10 cellular contexts compared by ENCODE assay signal in the genomic region with DNA sequence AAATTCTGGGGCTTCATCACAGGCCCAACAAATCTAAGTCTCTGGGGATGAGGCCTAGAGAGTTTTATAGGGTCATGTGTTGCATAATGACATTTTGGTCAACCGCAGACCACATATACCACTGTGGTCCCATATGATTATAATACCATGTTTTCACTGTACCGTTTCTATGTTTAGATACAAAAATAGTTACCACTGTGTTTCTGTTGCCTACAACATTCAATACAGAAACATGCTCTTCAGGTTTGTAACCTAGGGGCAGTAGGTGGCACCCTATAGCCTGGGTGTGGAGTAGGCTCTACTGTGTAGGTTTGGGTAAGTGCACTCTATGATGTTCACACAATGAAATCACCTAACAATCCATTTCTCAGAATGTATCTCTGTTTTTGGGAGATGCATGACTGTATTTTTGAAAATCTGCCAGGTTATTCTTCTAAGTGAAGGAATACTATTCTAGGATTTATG.
DNase-seq lines count a peak whose midpoint lies in the region; ATAC-seq and TF ChIP-seq lines count a peak whose summit lies in the region.
"Had no signal": no experiment of that assay in that cellular context is flagged by ENCODE, and none has a peak within 500 bp of the region (broad histone marks: within the 10 kb centered on the region; RNA-seq: fewer than 3 reads in every experiment).

No MANE protein-coding gene starts in this region.

- WGBS in H9 (ENCODE audit: extremely low coverage, insufficient read length, low lambda C conversion rate), result no CpG with 5 or more reads among the region's 2 CpGs

- no peak overlapping the region for H2BK15ac ChIP-seq in H9 (ENCODE audit: low read depth, low read length)

- no peaks in the 10 kb centered on the region for H3K23me2 ChIP-seq in H9 (ENCODE audit: insufficient read length, low read depth, low read length, poor library complexity, severe bottlenecking)

- no peak overlapping the region for H4K5ac ChIP-seq in H9 (ENCODE audit: insufficient read length, low read depth, low read length)

- peaks cover 0 to 5% (median 0%) of the 10 kb centered on the region in 5 donors for H3K9me3 Mint-ChIP-seq in CD8-positive, alpha-beta memory T cell
- H3K9me3 Mint-ChIP-seq in H9, result no peaks in the 10 kb centered on the region; a peak in 1 of 5 replicates
- H3K9me3 Mint-ChIP-seq: nephron had no signal

- TF ChIP-seq CTCF in H9 (conservative IDR thresholded peaks at IDR 0.05), result peak; percentile 52; the same call in 2 of the 3 replicates

- H3K4me3 ChIP-seq in CD8-positive, alpha-beta memory T cell (ENCODE audit: low read length), result no peak overlapping the region

- no peak overlapping the region for H3T11ph ChIP-seq in H9 (ENCODE audit: low read length)

- no peak overlapping the region for H3K56ac ChIP-seq in H9 (ENCODE audit: insufficient read length, low read depth, low read length)

- no peak overlapping the region for H2BK5ac ChIP-seq in H9 (ENCODE audit: insufficient read length, low read length)

- no peaks in the 10 kb centered on the region for H3K79me1 ChIP-seq in H9 (ENCODE audit: insufficient read depth, low read depth, low read length, poor library complexity, severe bottlenecking)

- DNase-seq in CD8-positive, alpha-beta memory T cell, result peak in 2 of 5 donors; percentile 3 to 4
- no peak for DNase-seq in H9
- peak; percentile 64 for DNase-seq in OCI-M1 (lab: John Stamatoyannopoulos, UW)
- peak; percentile 29 for DNase-seq in glomerular visceral epithelial cell (ENCODE audit: extremely low spot score)
- no peak for DNase-seq in GOT3 (lab: John Stamatoyannopoulos, UW)

- no peaks in the 10 kb centered on the region for H3K79me2 ChIP-seq in H9 (ENCODE audit: insufficient read depth, low read length)

- POLR2A ChIA-PET in CD8-positive, alpha-beta memory T cell (lab: Charles Lee), result no interaction called here

- H2BK12ac ChIP-seq in H9 (ENCODE audit: insufficient read length, low read depth, low read length), result no peak overlapping the region

- no peaks in the 10 kb centered on the region for H3K4me1 ChIP-seq in CD8-positive, alpha-beta memory T cell (ENCODE audit: insufficient read depth, low read length)
- peaks cover 7% of the 10 kb centered on the region; the same call in 1 of the 2 replicates for H3K4me1 ChIP-seq in H9 (ENCODE audit: insufficient read depth, low read length)

- H3K27ac ChIP-seq in CD8-positive, alpha-beta memory T cell (ENCODE audit: low read depth, low read length), result no peak overlapping the region
- H3K27ac ChIP-seq in H9 (ENCODE audit: insufficient read length, low read depth, low read length), result no peak overlapping the region
- H3K27ac ChIP-seq: epithelial cell of prostate had no signal

- CTCF ChIA-PET in CD8-positive, alpha-beta memory T cell (lab: Charles Lee), result interaction anchor here (2.0 kb wide), 1 partner anchor 9 kb away, joined by 4 read pairs; no protein-coding TSS in a partner anchor

- H3K4ac ChIP-seq in H9 (ENCODE audit: low read depth, low read length), result no peak overlapping the region

- H3K23ac ChIP-seq in H9 (ENCODE audit: insufficient read length, low read depth, low read length), result no peak overlapping the region

- H3K27ac Mint-ChIP-seq in CD8-positive, alpha-beta memory T cell, result peak overlapping the region in 6 of 8 donors; percentile 1 to 85 (median 25)
- H3K27ac Mint-ChIP-seq in H9, result no peak overlapping the region

- no peak overlapping the region for H4K8ac ChIP-seq in H9 (replicated peaks; ENCODE audit: insufficient read length, low read depth, low read length)

- no peaks in the 10 kb centered on the region for H3K27me3 ChIP-seq in CD8-positive, alpha-beta memory T cell (ENCODE audit: insufficient read depth, low read length, poor library complexity, severe bottlenecking)
- H3K27me3 ChIP-seq in H9 (ENCODE audit: insufficient read depth, low read length), result no peaks in the 10 kb centered on the region

- H2BK120ac ChIP-seq in H9 (ENCODE audit: low read depth, low read length, poor library complexity, severe bottlenecking), result no peak overlapping the region

- no peaks in the 10 kb centered on the region for H3K36me3 Mint-ChIP-seq in CD8-positive, alpha-beta memory T cell
- H3K36me3 Mint-ChIP-seq in H9 (ENCODE audit: insufficient read depth in 1 of 3, low read depth in 3 of 3), result no peaks in the 10 kb centered on the region

- peaks cover 2 to 23% (median 21%) of the 10 kb centered on the region in 3 donors for H3K4me1 Mint-ChIP-seq in CD8-positive, alpha-beta memory T cell
- H3K4me1 Mint-ChIP-seq in H9, result peaks cover 24 to 31% of the 10 kb centered on the region in 2 experiments

- H3K27me3 Mint-ChIP-seq in CD8-positive, alpha-beta memory T cell, result peaks cover 0 to 1% of the 10 kb centered on the region in 2 donors
- no peaks in the 10 kb centered on the region for H3K27me3 Mint-ChIP-seq in H9 (ENCODE audit: low read depth)

- no peak overlapping the region for H3K18ac ChIP-seq in H9 (ENCODE audit: insufficient read length, low read depth, low read length)

- peak overlapping the region in 1 of 7 donors; percentile 44 for H3K4me3 Mint-ChIP-seq in CD8-positive, alpha-beta memory T cell
- no peak overlapping the region for H3K4me3 Mint-ChIP-seq in H9
- H3K4me3 Mint-ChIP-seq: nephron had no signal

- H3K14ac ChIP-seq in H9 (ENCODE audit: insufficient read depth, low read length), result no peak overlapping the region

- no peaks in the 10 kb centered on the region for H4K20me1 ChIP-seq in H9 (ENCODE audit: control insufficient read depth, insufficient read depth, insufficient read length)

- H3K36me3 ChIP-seq in CD8-positive, alpha-beta memory T cell (ENCODE audit: insufficient read depth, low read length), result no peaks in the 10 kb centered on the region

- H2BK20ac ChIP-seq in H9 (ENCODE audit: low read depth, low read length, poor library complexity, severe bottlenecking), result no peak overlapping the region

- no peak overlapping the region for H3K4me2 ChIP-seq in H9 (ENCODE audit: insufficient read depth, insufficient read length, low read length)

- TF ChIP-seq POLR2A in GM18505 (IDR thresholded peaks at IDR 0.05; ENCODE audit: borderline replicate concordance, extremely low read depth, insufficient read depth, insufficient read length), result no peak

- H3K9ac ChIP-seq in H9 (ENCODE audit: extremely low read depth, insufficient read length, low read length), result no peak overlapping the region

- no peak overlapping the region for H2AFZ ChIP-seq in H9 (ENCODE audit: low read length)

- H4K91ac ChIP-seq in H9 (ENCODE audit: insufficient read length, low read depth, low read length), result no peak overlapping the region

- ATAC-seq in GM18520 (IDR thresholded peaks at IDR 0.05; ENCODE audit: unreplicated experiment), result no peak
- no peak for ATAC-seq in HG02970 (IDR thresholded peaks at IDR 0.05; ENCODE audit: low FRiP score, unreplicated experiment)
- ATAC-seq in GM18505 (IDR thresholded peaks at IDR 0.05; ENCODE audit: unreplicated experiment), result no peak

- H3K9me3 ChIP-seq in CD8-positive, alpha-beta memory T cell (ENCODE audit: low read length), result no peaks in the 10 kb centered on the region
- H3K9me3 ChIP-seq in H9 (ENCODE audit: control insufficient read depth, low read depth, low read length), result no peaks in the 10 kb centered on the region

- H2AK5ac ChIP-seq in H9 (ENCODE audit: insufficient read length, low read length), result no peak overlapping the region

Comparison
In these comparisons a context has a peak if more than half of its experiments do, and no peak if none do; other contexts are left out.
1. DNase-seq: peak in OCI-M1 (single experiment) and glomerular visceral epithelial cell (single experiment); none in H9 (single experiment) and GOT3 (single experiment).
2. H3K27ac Mint-ChIP-seq: peak in CD8-positive, alpha-beta memory T cell (6 of 8); none in H9 (0 of 3).